Comparison of ENCODE assay signal across 1 cellular context in genomic region chr10:104349623-104350142, GRCh38.
TF ChIP-seq lines count a peak whose summit lies in the region.

No MANE protein-coding gene starts in this region.

TF ChIP-seq in GM12878, 131 proteins besides CTCF, POLR2A, EP300 and RAD21 (continued from another document):
- TF ChIP-seq SMC3 (IDR thresholded peaks at IDR 0.05; ENCODE audit: borderline replicate concordance, low read length) (no peak), SMAD5 (IDR thresholded peaks at IDR 0.05; ENCODE audit: low read depth) (no peak), EZH2 (IDR thresholded peaks at IDR 0.05; ENCODE audit: borderline replicate concordance, control insufficient read depth, low read depth, low read length) (no peak), ZNF274 (IDR thresholded peaks at IDR 0.05; ENCODE audit: insufficient read depth, insufficient read length) (no peak), KDM1A (IDR thresholded peaks at IDR 0.05; ENCODE audit: borderline replicate concordance) (no peak), RB1 (IDR thresholded peaks at IDR 0.05; ENCODE audit: borderline replicate concordance) (no peak), CHD4 (IDR thresholded peaks at IDR 0.05) (no peak), YY1 (IDR thresholded peaks at IDR 0.05; ENCODE audit: low read depth, low read length) (no peak), BCLAF1 (IDR thresholded peaks at IDR 0.05) (no peak), HDAC6 (IDR thresholded peaks at IDR 0.05; ENCODE audit: unreplicated experiment) (no peak), IKZF1 (conservative IDR thresholded peaks at IDR 0.05) (peak; percentile 97), PKNOX1 (IDR thresholded peaks at IDR 0.05) (peak; percentile 13; the same call in 1 of the 2 replicates), PBX3 (IDR thresholded peaks at IDR 0.05; ENCODE audit: insufficient replicate concordance, low read depth, low read length) (no peak), ZNF622 (IDR thresholded peaks at IDR 0.05) (no peak), LARP7 (IDR thresholded peaks at IDR 0.05) (no peak), MEF2B (IDR thresholded peaks at IDR 0.05; ENCODE audit: partially characterized antibody, poor library complexity, severe bottlenecking) (peak; percentile 58), RBBP5 (conservative IDR thresholded peaks at IDR 0.05) (no peak), NR2C1 (IDR thresholded peaks at IDR 0.05) (no peak), IRF3 (IDR thresholded peaks at IDR 0.05) (no peak), FOXK2 (IDR thresholded peaks at IDR 0.05) (no peak), RUNX3 (IDR thresholded peaks at IDR 0.05; ENCODE audit: low read length) (peak; percentile 64), SUZ12 (IDR thresholded peaks at IDR 0.05; ENCODE audit: unreplicated experiment) (no peak), IKZF2 (IDR thresholded peaks at IDR 0.05) (peak; percentile 100), SUPT20H (IDR thresholded peaks at IDR 0.05; ENCODE audit: borderline replicate concordance, control insufficient read depth, low read depth, low read length) (no peak), TAF1 (IDR thresholded peaks at IDR 0.05; ENCODE audit: borderline replicate concordance, low read depth, low read length) (no peak), BACH1 (IDR thresholded peaks at IDR 0.05; ENCODE audit: borderline replicate concordance) (peak; percentile 42; the same call in 1 of the 2 replicates), RELA (IDR thresholded peaks at IDR 0.05; ENCODE audit: borderline replicate concordance, partially characterized antibody) (no peak), CHD1 (IDR thresholded peaks at IDR 0.05; ENCODE audit: low read depth, low read length) (no peak), FOXM1 (IDR thresholded peaks at IDR 0.05; ENCODE audit: low read depth, low read length) (peak; percentile 37; the same call in 1 of the 2 replicates), SREBF1 (IDR thresholded peaks at IDR 0.05; ENCODE audit: low read length) (no peak), ATF7 (IDR thresholded peaks at IDR 0.05; ENCODE audit: low read depth) (peak; percentile 91), E2F8 (IDR thresholded peaks at IDR 0.05; ENCODE audit: low read depth, partially characterized antibody) (no peak), WRNIP1 (IDR thresholded peaks at IDR 0.05; ENCODE audit: borderline replicate concordance, low read depth, low read length) (no peak), NFXL1 (IDR thresholded peaks at IDR 0.05; ENCODE audit: borderline replicate concordance) (no peak)
- TF ChIP-seq, protein P1, sequence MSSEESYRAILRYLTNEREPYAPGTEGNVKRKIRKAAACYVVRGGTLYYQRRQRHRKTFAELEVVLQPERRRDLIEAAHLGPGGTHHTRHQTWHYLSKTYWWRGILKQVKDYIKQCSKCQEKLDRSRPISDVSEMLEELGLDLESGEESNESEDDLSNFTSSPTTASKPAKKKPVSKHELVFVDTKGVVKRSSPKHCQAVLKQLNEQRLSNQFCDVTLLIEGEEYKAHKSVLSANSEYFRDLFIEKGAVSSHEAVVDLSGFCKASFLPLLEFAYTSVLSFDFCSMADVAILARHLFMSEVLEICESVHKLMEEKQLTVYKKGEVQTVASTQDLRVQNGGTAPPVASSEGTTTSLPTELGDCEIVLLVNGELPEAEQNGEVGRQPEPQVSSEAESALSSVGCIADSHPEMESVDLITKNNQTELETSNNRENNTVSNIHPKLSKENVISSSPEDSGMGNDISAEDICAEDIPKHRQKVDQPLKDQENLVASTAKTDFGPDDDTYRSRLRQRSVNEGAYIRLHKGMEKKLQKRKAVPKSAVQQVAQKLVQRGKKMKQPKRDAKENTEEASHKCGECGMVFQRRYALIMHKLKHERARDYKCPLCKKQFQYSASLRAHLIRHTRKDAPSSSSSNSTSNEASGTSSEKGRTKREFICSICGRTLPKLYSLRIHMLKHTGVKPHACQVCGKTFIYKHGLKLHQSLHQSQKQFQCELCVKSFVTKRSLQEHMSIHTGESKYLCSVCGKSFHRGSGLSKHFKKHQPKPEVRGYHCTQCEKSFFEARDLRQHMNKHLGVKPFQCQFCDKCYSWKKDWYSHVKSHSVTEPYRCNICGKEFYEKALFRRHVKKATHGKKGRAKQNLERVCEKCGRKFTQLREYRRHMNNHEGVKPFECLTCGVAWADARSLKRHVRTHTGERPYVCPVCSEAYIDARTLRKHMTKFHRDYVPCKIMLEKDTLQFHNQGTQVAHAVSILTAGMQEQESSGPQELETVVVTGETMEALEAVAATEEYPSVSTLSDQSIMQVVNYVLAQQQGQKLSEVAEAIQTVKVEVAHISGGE (CRISPR knock-in tag; IDR thresholded peaks at IDR 0.05): no peak
- TF ChIP-seq, protein P2, sequence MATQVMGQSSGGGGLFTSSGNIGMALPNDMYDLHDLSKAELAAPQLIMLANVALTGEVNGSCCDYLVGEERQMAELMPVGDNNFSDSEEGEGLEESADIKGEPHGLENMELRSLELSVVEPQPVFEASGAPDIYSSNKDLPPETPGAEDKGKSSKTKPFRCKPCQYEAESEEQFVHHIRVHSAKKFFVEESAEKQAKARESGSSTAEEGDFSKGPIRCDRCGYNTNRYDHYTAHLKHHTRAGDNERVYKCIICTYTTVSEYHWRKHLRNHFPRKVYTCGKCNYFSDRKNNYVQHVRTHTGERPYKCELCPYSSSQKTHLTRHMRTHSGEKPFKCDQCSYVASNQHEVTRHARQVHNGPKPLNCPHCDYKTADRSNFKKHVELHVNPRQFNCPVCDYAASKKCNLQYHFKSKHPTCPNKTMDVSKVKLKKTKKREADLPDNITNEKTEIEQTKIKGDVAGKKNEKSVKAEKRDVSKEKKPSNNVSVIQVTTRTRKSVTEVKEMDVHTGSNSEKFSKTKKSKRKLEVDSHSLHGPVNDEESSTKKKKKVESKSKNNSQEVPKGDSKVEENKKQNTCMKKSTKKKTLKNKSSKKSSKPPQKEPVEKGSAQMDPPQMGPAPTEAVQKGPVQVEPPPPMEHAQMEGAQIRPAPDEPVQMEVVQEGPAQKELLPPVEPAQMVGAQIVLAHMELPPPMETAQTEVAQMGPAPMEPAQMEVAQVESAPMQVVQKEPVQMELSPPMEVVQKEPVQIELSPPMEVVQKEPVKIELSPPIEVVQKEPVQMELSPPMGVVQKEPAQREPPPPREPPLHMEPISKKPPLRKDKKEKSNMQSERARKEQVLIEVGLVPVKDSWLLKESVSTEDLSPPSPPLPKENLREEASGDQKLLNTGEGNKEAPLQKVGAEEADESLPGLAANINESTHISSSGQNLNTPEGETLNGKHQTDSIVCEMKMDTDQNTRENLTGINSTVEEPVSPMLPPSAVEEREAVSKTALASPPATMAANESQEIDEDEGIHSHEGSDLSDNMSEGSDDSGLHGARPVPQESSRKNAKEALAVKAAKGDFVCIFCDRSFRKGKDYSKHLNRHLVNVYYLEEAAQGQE (IDR thresholded peaks at IDR 0.05; ENCODE audit: low read depth, low read length): no peak
